Comparison of ENCODE assay signal across 23 cellular contexts in the genomic region with DNA sequence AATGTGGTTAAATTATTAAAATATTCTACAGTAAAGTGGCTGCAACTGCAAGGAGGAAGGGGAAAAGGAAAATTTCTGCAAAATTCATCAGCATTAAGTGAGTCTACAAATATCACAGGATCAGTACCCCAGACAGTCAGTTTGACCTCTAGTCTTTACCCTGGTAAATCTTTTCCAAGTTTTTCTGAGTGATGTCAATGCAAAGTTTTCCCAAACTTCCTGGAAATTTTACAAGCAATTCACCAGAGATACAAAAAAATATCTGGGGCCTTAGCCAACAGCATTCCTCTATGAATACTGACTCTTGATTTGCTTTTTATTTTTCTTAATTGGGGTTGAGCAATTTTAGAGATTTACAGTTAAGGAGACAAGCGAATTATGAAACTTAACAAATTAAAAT.
DNase-seq lines count a peak whose midpoint lies in the region; ATAC-seq and TF ChIP-seq lines count a peak whose summit lies in the region.
"Had no signal": no experiment of that assay in that cellular context is flagged by ENCODE, and none has a peak within 500 bp of the region (broad histone marks: within the 10 kb centered on the region; RNA-seq: fewer than 3 reads in every experiment).

No MANE protein-coding gene starts in this region.

- H3K4me3 ChIP-seq in PC-3 (ENCODE audit: low read length), result no peak overlapping the region
- H3K4me3 ChIP-seq in fibroblast of pulmonary artery (replicated peaks; ENCODE audit: low read depth, low read length), result no peak overlapping the region
- no peak overlapping the region for H3K4me3 ChIP-seq in endodermal cell (ENCODE audit: low read length)
- H3K4me3 ChIP-seq: K562 had no signal

- no peak overlapping the region for H3K27ac Mint-ChIP-seq in endodermal cell
- H3K27ac Mint-ChIP-seq: activated naive CD4-positive, alpha-beta T cell treated with anti-CD3 and anti-CD28 coated beads, Interleukin-2, amount 10 ng/mL, durations not matched to agents 7 days and 5 days; type B pancreatic cell had no signal

- no peaks in the 10 kb centered on the region for H3K27me3 Mint-ChIP-seq in endodermal cell (ENCODE audit: insufficient read depth)
- H3K27me3 Mint-ChIP-seq: activated naive CD4-positive, alpha-beta T cell treated with anti-CD3 and anti-CD28 coated beads, Interleukin-2, amount 10 ng/mL, durations not matched to agents 7 days and 5 days; type B pancreatic cell had no signal

- no peak overlapping the region for H3K4me2 ChIP-seq in PC-3 (ENCODE audit: low read length)

- H3K4me1 Mint-ChIP-seq in endodermal cell, result peaks cover 7% of the 10 kb centered on the region
- H3K4me1 Mint-ChIP-seq: activated naive CD4-positive, alpha-beta T cell treated with anti-CD3 and anti-CD28 coated beads, Interleukin-2, amount 10 ng/mL, durations not matched to agents 7 days and 5 days had no signal

- H3K79me2 ChIP-seq in PC-3 (ENCODE audit: low read length), result no peaks in the 10 kb centered on the region

- CTCF ChIA-PET in PC-3 (lab: Charles Lee), result no interaction called here

- no peaks in the 10 kb centered on the region for H4K20me1 ChIP-seq in PC-3 (ENCODE audit: low read length)

- H3K36me3 ChIP-seq in PC-3 (ENCODE audit: low read depth, low read length) (no peaks in the 10 kb centered on the region), endodermal cell (ENCODE audit: control insufficient read depth, insufficient read depth, low read length) (no peaks in the 10 kb centered on the region)
- H3K36me3 ChIP-seq: heart left ventricle had no signal

- H3K4me1 ChIP-seq in PC-3 (ENCODE audit: insufficient read depth, low read length) (peaks cover 9% of the 10 kb centered on the region), endodermal cell (ENCODE audit: control insufficient read depth, insufficient read depth, low read length) (no peaks in the 10 kb centered on the region)
- H3K4me1 ChIP-seq: Caco-2 had no signal

- no peak overlapping the region for H3K27ac ChIP-seq in PC-3 (ENCODE audit: low read length)
- H3K27ac ChIP-seq in endodermal cell (ENCODE audit: low read depth, low read length), result no peak overlapping the region
- H3K27ac ChIP-seq: HL-60 had no signal

- no peaks in the 10 kb centered on the region; the same call in 1 of the 2 replicates for H3K9me2 ChIP-seq in PC-3 (replicated peaks; ENCODE audit: low read length)

- no TSS peak for BruUV-seq in PC-3 (replicated peaks; lab: Mats Ljungman, UMichigan)

- H3F3A ChIP-seq in PC-3 (ENCODE audit: low read length, unreplicated experiment), result no peaks in the 10 kb centered on the region

- DNase-seq in AG08395 (ENCODE audit: low spot score) (peak; percentile 39), PC-3 (peak; percentile 73), fibroblast of pulmonary artery (ENCODE audit: low read depth) (peak; percentile 75), omental fat pad (ENCODE audit: low spot score) (no peak), NCI-H2107 (lab: John Stamatoyannopoulos, UW) (no peak), endodermal cell (no peak)
- DNase-seq in activated effector memory CD4-positive, alpha-beta T cell treated with Interleukin-2 at 50 U/mL for 16 hours, result no peak
- DNase-seq: activated CD4-positive, alpha-beta T cell treated with anti-CD3 and anti-CD28 coated beads, Interleukin-2, amount 50 U/mL, for 1 hour; activated naive CD4-positive, alpha-beta T cell treated with anti-CD3 and anti-CD28 coated beads, Interleukin-2, amount 10 ng/mL, durations not matched to agents 7 days and 5 days; activated T-cell treated with anti-CD3 and anti-CD28 coated beads for 4 hours; Caco-2; erythroblast; MV-4-11; NCI-H2081 treated with DMSO at 0.1 percent for 48 hours; NCI-H510A treated with DMSO at 0.1 percent for 48 hours; stimulated activated naive CD4-positive, alpha-beta T cell treated with Interleukin-2 at 50 U/mL for 16 hours had no signal

- H3K27me3 ChIP-seq in PC-3 (ENCODE audit: low read length) (no peaks in the 10 kb centered on the region), endodermal cell (ENCODE audit: control insufficient read depth, insufficient read depth, low read length, poor library complexity, severe bottlenecking) (no peaks in the 10 kb centered on the region)
- H3K27me3 ChIP-seq: heart left ventricle had no signal

- POLR2A ChIA-PET in PC-3 (lab: Charles Lee; ENCODE audit: unreplicated experiment), result no interaction called here

- H3K9me3 ChIP-seq in PC-3 (ENCODE audit: low read length) (no peaks in the 10 kb centered on the region), endodermal cell (ENCODE audit: control insufficient read depth, low read length) (no peaks in the 10 kb centered on the region)
- H3K9me3 ChIP-seq: Caco-2 had no signal

- no peak overlapping the region for H3K4me3 Mint-ChIP-seq in endodermal cell
- H3K4me3 Mint-ChIP-seq: activated naive CD4-positive, alpha-beta T cell treated with anti-CD3 and anti-CD28 coated beads, Interleukin-2, amount 10 ng/mL, durations not matched to agents 7 days and 5 days; type B pancreatic cell had no signal

- H3K9ac ChIP-seq in PC-3 (ENCODE audit: low read length), result no peak overlapping the region
- H3K9ac ChIP-seq in endodermal cell (ENCODE audit: extremely low read depth, low read length, poor library complexity, severe bottlenecking), result no peak overlapping the region

- intact Hi-C loops in PC-3 (cut with micrococcal nuclease), result no loop called here

- no peaks in the 10 kb centered on the region for H3K36me3 Mint-ChIP-seq in endodermal cell (ENCODE audit: low read depth)
- H3K36me3 Mint-ChIP-seq: activated naive CD4-positive, alpha-beta T cell treated with anti-CD3 and anti-CD28 coated beads, Interleukin-2, amount 10 ng/mL, durations not matched to agents 7 days and 5 days; brain; type B pancreatic cell had no signal

- ATAC-seq in PC-3, result peak; percentile 69
- peak; percentile 78 for ATAC-seq in omental fat pad (ENCODE audit: low FRiP score)
- no peak for ATAC-seq in GM21576 (IDR thresholded peaks at IDR 0.05; ENCODE audit: unreplicated experiment)
- ATAC-seq: HCT116, K562 had no signal

- H2AFZ ChIP-seq in PC-3 (ENCODE audit: low read length), result no peak overlapping the region

- H3K9me3 Mint-ChIP-seq in endodermal cell, result no peaks in the 10 kb centered on the region
- H3K9me3 Mint-ChIP-seq: type B pancreatic cell had no signal

- TF ChIP-seq CTCF in PC-3 (conservative IDR thresholded peaks at IDR 0.05; ENCODE audit: low read depth, low read length), result no peak
- no peak for TF ChIP-seq CTCF in fibroblast of pulmonary artery (IDR thresholded peaks at IDR 0.05; ENCODE audit: low read length, missing control alignments)
- TF ChIP-seq CTCF in omental fat pad (IDR thresholded peaks at IDR 0.05), result no peak
- no peak for TF ChIP-seq CTCF in endodermal cell (conservative IDR thresholded peaks at IDR 0.05)

- 83% methylated on average over 1 of the region's 1 CpG; no CpG with 5 or more reads in 1 of the 2 experiments for WGBS in endodermal cell (ENCODE audit: insufficient coverage in 1 of 2, insufficient read length in 1 of 2), 2 experiments

Comparison
In these comparisons a context has a peak if more than half of its experiments do, and no peak if none do; other contexts are left out.
1. DNase-seq: peak in AG08395 (single experiment), PC-3 (single experiment) and fibroblast of pulmonary artery (single experiment); none in omental fat pad (single experiment), NCI-H2107 (single experiment), activated effector memory CD4-positive, alpha-beta T cell treated with Interleukin-2 at 50 U/mL for 16 hours (single experiment) and endodermal cell (single experiment).